8 cellular contexts compared by ENCODE assay signal in the genomic region with DNA sequence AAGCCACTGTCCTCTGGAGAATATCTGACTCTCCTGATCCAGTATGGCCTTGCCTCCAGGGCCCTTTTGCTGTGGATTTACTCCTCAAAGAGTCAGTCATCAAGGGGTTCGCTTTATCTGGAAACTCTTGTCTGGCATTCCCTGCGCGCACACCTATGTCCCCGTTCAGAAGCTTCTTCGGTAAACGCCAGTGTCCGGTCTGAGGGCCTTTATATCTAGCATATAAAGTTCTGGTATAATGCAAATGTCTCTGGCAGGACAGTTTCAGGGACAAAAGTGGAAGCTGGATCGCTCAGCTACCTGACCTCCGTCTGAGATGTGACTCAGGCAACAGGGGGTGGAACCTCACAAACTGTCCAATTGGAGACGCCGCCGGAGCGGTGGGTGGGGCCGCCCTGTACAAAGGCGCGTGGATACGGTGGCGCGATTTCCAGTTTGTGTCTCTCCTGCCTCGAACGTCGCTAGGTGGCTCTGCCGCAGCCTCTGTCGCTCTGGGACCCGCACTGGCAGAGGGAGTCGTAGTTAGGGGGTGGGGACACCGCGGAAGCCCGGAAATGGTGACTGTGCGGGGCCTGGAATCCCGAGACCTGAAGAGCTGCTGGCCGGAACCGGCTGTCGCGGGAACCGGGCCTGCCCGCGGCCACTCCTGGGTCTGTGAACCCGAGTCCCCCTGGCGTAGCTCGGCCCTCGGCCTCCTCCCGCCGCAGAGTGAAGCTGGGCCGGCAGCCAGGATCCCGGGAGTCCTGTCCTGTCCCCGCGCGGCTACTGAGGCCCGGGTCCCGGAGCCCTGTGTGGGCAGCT. TPM values are rescaled to one million over a fixed set of nuclear protein-coding genes. Genes with fewer than 3 reads are reported as not detected.
A peak's percentile ranks its signal among the peaks of the same experiment; 100 is the strongest.
DNase-seq lines count a peak whose midpoint lies in the region; ATAC-seq and TF ChIP-seq lines count a peak whose summit lies in the region.

No MANE protein-coding gene starts in this region.

- DNase-seq in HuH-7.5 (ENCODE audit: low spot score) (peak; percentile 87), RPMI8226 (peak; percentile 97), activated gamma-delta T cell treated with Interleukin-2 at 50 U/mL for 16 hours (peak; percentile 92), fibroblast of villous mesenchyme (ENCODE audit: low read depth) (peak; percentile 82), nephron progenitor cell (peak; percentile 83)
- DNase-seq in stimulated activated naive CD8-positive, alpha-beta T cell treated with anti-CD3 and anti-CD28 coated beads, Interleukin-15, Interleukin-2, amounts not matched to agents 100 U/mL and 50 U/mL, for 24 hours: peak; percentile 95

- H4K20me1 ChIP-seq in BLaER1: no peaks in the 10 kb centered on the region

- H3K4me2 ChIP-seq in BLaER1: peak overlapping the region; percentile 93

- peak overlapping the region; percentile 84 for H3K4me3 Mint-ChIP-seq in nephron progenitor cell

- H3K27me3 ChIP-seq in BLaER1: no peaks in the 10 kb centered on the region

- H3K27ac Mint-ChIP-seq in nephron progenitor cell: peak overlapping the region; percentile 82

- peaks cover 12% of the 10 kb centered on the region for H3K4me1 ChIP-seq in BLaER1

- H3K36me3 Mint-ChIP-seq in nephron progenitor cell (ENCODE audit: low read depth): peaks cover 14% of the 10 kb centered on the region

- H3K4me1 Mint-ChIP-seq in nephron progenitor cell: peaks cover 10% of the 10 kb centered on the region

- H3K9ac ChIP-seq in BLaER1: peak overlapping the region; percentile 89

- H3K36me3 ChIP-seq in BLaER1: no peaks in the 10 kb centered on the region

- TF ChIP-seq CTCF in fibroblast of villous mesenchyme (IDR thresholded peaks at IDR 0.05; ENCODE audit: insufficient read depth, low read depth, low read length): peak; percentile 28
- no peak for TF ChIP-seq CTCF in nephron progenitor cell (IDR thresholded peaks at IDR 0.05)

- H3K27me3 Mint-ChIP-seq in nephron progenitor cell (ENCODE audit: low read depth, poor library complexity): peaks cover 15% of the 10 kb centered on the region

- ATAC-seq in GM19395 (IDR thresholded peaks at IDR 0.05; ENCODE audit: unreplicated experiment): peak; percentile 83
- ATAC-seq in stimulated activated naive CD8-positive, alpha-beta T cell treated with anti-CD3 and anti-CD28 coated beads, Interleukin-15, Interleukin-2, amounts not matched to agents 100 U/mL and 50 U/mL, for 24 hours: peak; percentile 100

- peak overlapping the region; percentile 93 for H3K27ac ChIP-seq in BLaER1

- peaks cover 59% of the 10 kb centered on the region for H3K9me3 Mint-ChIP-seq in nephron progenitor cell

- H3K9me3 ChIP-seq in BLaER1: peaks cover 28% of the 10 kb centered on the region

- peak overlapping the region; percentile 80 for H3K4me3 ChIP-seq in BLaER1
- H3K4me3 ChIP-seq in fibroblast of villous mesenchyme (ENCODE audit: low read depth, low read length): peak overlapping the region; percentile 68

RNA-seq across cellular contexts. Expression of gene ZNF709, which starts 10.6 kb away (rescaled TPM):
- 1.9 and 3.0 TPM in 2 replicates for total RNA-seq in fibroblast of villous mesenchyme

RNA-seq across cellular contexts. Expression of gene ZNF443, which starts 54.4 kb away (rescaled TPM):
- total RNA-seq in fibroblast of villous mesenchyme: 1.3 and 3.5 TPM in 2 replicates

RNA-seq across cellular contexts. Expression of gene ZNF564, which starts 56.1 kb away (rescaled TPM):
- 6.0 and 6.4 TPM in 2 replicates for total RNA-seq in fibroblast of villous mesenchyme

Comparison
In these comparisons a context has a peak if more than half of its experiments do, and no peak if none do; other contexts are left out.
1. Peak in every context shown above with its lines: DNase-seq, ATAC-seq, H3K4me3 ChIP-seq and H3K27ac ChIP-seq.